9 cellular contexts compared by ENCODE assay signal in the genomic region with DNA sequence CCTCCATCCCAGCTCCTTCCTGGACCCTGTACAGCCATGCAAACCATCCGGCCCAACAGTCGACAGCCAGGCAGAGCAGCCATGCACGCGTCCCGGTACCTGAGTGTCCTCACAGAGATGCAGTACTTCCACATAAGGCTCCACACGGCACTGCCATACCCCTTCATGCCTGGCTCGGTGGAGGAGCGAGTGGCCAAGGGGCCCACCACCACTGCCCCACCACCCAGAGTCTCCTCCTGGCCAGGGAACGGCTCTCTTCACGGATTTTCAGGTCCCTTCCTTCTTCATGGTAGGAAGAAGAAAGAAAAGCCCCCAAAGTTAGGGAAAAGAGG. TPM values are rescaled to one million over a fixed set of nuclear protein-coding genes. Genes with fewer than 3 reads are reported as not detected.
A peak's percentile ranks its signal among the peaks of the same experiment; 100 is the strongest.
DNase-seq lines count a peak whose midpoint lies in the region; ATAC-seq and TF ChIP-seq lines count a peak whose summit lies in the region.
"Had no signal": no experiment of that assay in that cellular context is flagged by ENCODE, and none has a peak within 500 bp of the region (broad histone marks: within the 10 kb centered on the region; RNA-seq: fewer than 3 reads in every experiment).

No MANE protein-coding gene starts in this region.

- TF ChIP-seq CTCF in DND-41 (IDR thresholded peaks at IDR 0.05; ENCODE audit: borderline replicate concordance, extremely low read depth, low read length, poor library complexity, severe bottlenecking): no peak
- no peak for TF ChIP-seq CTCF in Peyer's patch (IDR thresholded peaks at IDR 0.05)
- TF ChIP-seq CTCF in esophagus muscularis mucosa (IDR thresholded peaks at IDR 0.05): no peak
- no peak for TF ChIP-seq CTCF in gastrocnemius medialis (IDR thresholded peaks at IDR 0.05 in 4 of 5, conservative IDR thresholded peaks at IDR 0.05 in 1 of 5)

- H3K27me3 ChIP-seq in DND-41 (ENCODE audit: insufficient read depth, low read length, poor library complexity) (no peaks in the 10 kb centered on the region), Peyer's patch (no peaks in the 10 kb centered on the region), esophagus muscularis mucosa (no peaks in the 10 kb centered on the region), gastrocnemius medialis (no peaks in the 10 kb centered on the region)

- H3K4me3 Mint-ChIP-seq in activated CD4-positive, alpha-beta memory T cell treated with anti-CD3 and anti-CD28 coated beads, Interleukin-2, amount 10 ng/mL, durations not matched to agents 7 days and 5 days: no peak overlapping the region

- peaks cover 11% of the 10 kb centered on the region for H3K4me1 Mint-ChIP-seq in activated CD4-positive, alpha-beta memory T cell treated with anti-CD3 and anti-CD28 coated beads, Interleukin-2, amount 10 ng/mL, durations not matched to agents 7 days and 5 days

- whole genome bisulfite sequencing in esophagus muscularis mucosa: 83% methylated on average over 2 of the region's 10 CpGs

- peaks cover 2% of the 10 kb centered on the region for H3K27me3 Mint-ChIP-seq in activated CD4-positive, alpha-beta memory T cell treated with anti-CD3 and anti-CD28 coated beads, Interleukin-2, amount 10 ng/mL, durations not matched to agents 7 days and 5 days

- no peak for ATAC-seq in DND-41 (ENCODE audit: insufficient read depth, low read depth)
- no peak for ATAC-seq in gastrocnemius medialis
- ATAC-seq in GM19455 (IDR thresholded peaks at IDR 0.05; ENCODE audit: unreplicated experiment): no peak

- no peak overlapping the region for H3K4me2 ChIP-seq in DND-41 (ENCODE audit: insufficient read depth, low read length)

- H3K9me3 Mint-ChIP-seq in activated CD4-positive, alpha-beta memory T cell treated with anti-CD3 and anti-CD28 coated beads, Interleukin-2, amount 10 ng/mL, durations not matched to agents 7 days and 5 days: no peaks in the 10 kb centered on the region

- H3K36me3 ChIP-seq in DND-41 (ENCODE audit: insufficient read depth, low read length) (no peaks in the 10 kb centered on the region), Peyer's patch (no peaks in the 10 kb centered on the region), esophagus muscularis mucosa (no peaks in the 10 kb centered on the region), gastrocnemius medialis (no peaks in the 10 kb centered on the region)

- H3K4me1 ChIP-seq in DND-41 (ENCODE audit: insufficient read depth, low read length) (peaks cover 25% of the 10 kb centered on the region), Peyer's patch (peaks cover 0 to 14% (median 11%) of the 10 kb centered on the region in 4 donors), esophagus muscularis mucosa (peaks cover 50 to 70% (median 63%) of the 10 kb centered on the region in 4 donors), gastrocnemius medialis (peaks cover 36 to 59% of the 10 kb centered on the region in 2 donors)

- H3K9me3 ChIP-seq in DND-41 (ENCODE audit: insufficient read depth, low read length, severe bottlenecking) (no peaks in the 10 kb centered on the region), Peyer's patch (no peaks in the 10 kb centered on the region), esophagus muscularis mucosa (no peaks in the 10 kb centered on the region), gastrocnemius medialis (no peaks in the 10 kb centered on the region)

- no peaks in the 10 kb centered on the region for H3K79me2 ChIP-seq in DND-41 (ENCODE audit: insufficient read depth, low read length)

- H4K20me1 ChIP-seq in DND-41 (ENCODE audit: insufficient read depth, low read length): no peaks in the 10 kb centered on the region

- H3K36me3 Mint-ChIP-seq in activated CD4-positive, alpha-beta memory T cell treated with anti-CD3 and anti-CD28 coated beads, Interleukin-2, amount 10 ng/mL, durations not matched to agents 7 days and 5 days (ENCODE audit: low read depth): no peaks in the 10 kb centered on the region

- no peak for TF ChIP-seq POLR2A in Peyer's patch (IDR thresholded peaks at IDR 0.05)
- no peak for TF ChIP-seq POLR2A in esophagus muscularis mucosa (IDR thresholded peaks at IDR 0.05; ENCODE audit: low read depth)
- TF ChIP-seq POLR2A in gastrocnemius medialis (IDR thresholded peaks at IDR 0.05): no peak

- no peak for TF ChIP-seq EP300 in esophagus muscularis mucosa (IDR thresholded peaks at IDR 0.05)

- H3K9ac ChIP-seq in DND-41 (ENCODE audit: low read depth, low read length): no peak overlapping the region

- DNase-seq in DND-41: no peak
- DNase-seq in Peyer's patch: no peak
- DNase-seq in esophagus muscularis mucosa (ENCODE audit: extremely low spot score): no peak
- DNase-seq in gastrocnemius medialis: no peak
- DNase-seq in DMS53 (lab: John Stamatoyannopoulos, UW): no peak
- no peak for DNase-seq in activated CD4-positive, alpha-beta memory T cell treated with anti-CD3 and anti-CD28 coated beads, Interleukin-2, amount 10 ng/mL, durations not matched to agents 7 days and 5 days
- DNase-seq in AG20443 (ENCODE audit: low spot score): no peak
- DNase-seq: activated effector memory CD4-positive, alpha-beta T cell treated with Interleukin-2 at 50 U/mL for 16 hours had no signal

- in situ Hi-C loops in gastrocnemius medialis (cut with MboI; ENCODE audit: low sequenced_read_pairs in 4 of 4): no loop called here

- H3K4me3 ChIP-seq in DND-41 (ENCODE audit: low read depth in 1 of 2, low read length in 2 of 2) (no peak overlapping the region), Peyer's patch (peak overlapping the region in 3 of 4 donors; percentile 0 to 54 (median 31)), esophagus muscularis mucosa (peak overlapping the region; percentile 22 to 39 (median 26)), gastrocnemius medialis (peak overlapping the region in 3 of 4 donors; percentile 17 to 23 (median 19))

- no peak overlapping the region for H3K27ac Mint-ChIP-seq in activated CD4-positive, alpha-beta memory T cell treated with anti-CD3 and anti-CD28 coated beads, Interleukin-2, amount 10 ng/mL, durations not matched to agents 7 days and 5 days

- POLR2A ChIA-PET in activated CD4-positive, alpha-beta memory T cell treated with anti-CD3 and anti-CD28 coated beads, Interleukin-2, amount 10 ng/mL, durations not matched to agents 7 days and 5 days (lab: Charles Lee): interaction anchor here (1.1 kb wide), 1 partner anchor 9 kb away, joined by 3 read pairs; no protein-coding TSS in a partner anchor

- no peak overlapping the region for H2AFZ ChIP-seq in DND-41 (ENCODE audit: low read depth, low read length)

- CTCF ChIA-PET in activated CD4-positive, alpha-beta memory T cell treated with anti-CD3 and anti-CD28 coated beads, Interleukin-2, amount 10 ng/mL, durations not matched to agents 7 days and 5 days (lab: Charles Lee): no interaction called here

- intact Hi-C loops in esophagus muscularis mucosa (cut with DNase I): no loop called here
- intact Hi-C loops in gastrocnemius medialis (cut with DNase I; ENCODE audit: low total_unique reads): no loop called here

- peak overlapping the region; percentile 24; the same call in 1 of the 2 replicates for H3K27ac ChIP-seq in DND-41 (ENCODE audit: low read length)
- H3K27ac ChIP-seq in Peyer's patch: peak overlapping the region in 2 of 4 donors; percentile 37 to 95
- H3K27ac ChIP-seq in esophagus muscularis mucosa (replicated peaks in 1 of 4): peak overlapping the region; percentile 37 to 58 (median 49)
- H3K27ac ChIP-seq in gastrocnemius medialis: peak overlapping the region; percentile 52 to 68 (median 59)

RNA-seq across cellular contexts. Expression of gene IQSEC1, which starts 51.3 kb away (rescaled TPM):
- total RNA-seq in Peyer's patch (10 to 100 TPM; 13.7 to 59.4 (median 35.5) TPM), esophagus muscularis mucosa (10 to 100 TPM; 56.1 to 99.5 (median 78.2) TPM), gastrocnemius medialis (10 to 100 TPM; 15.2 to 31.3 (median 28.0) TPM)
- total RNA-seq in activated CD4-positive, alpha-beta memory T cell treated with anti-CD3 and anti-CD28 coated beads, Interleukin-2, amount 10 ng/mL, durations not matched to agents 7 days and 5 days: 100 to 1,000 TPM in 1 of 2 experiments, 10 to 100 TPM in 1; 99.8 to 100 TPM

Comparison
In these comparisons a context has a peak if more than half of its experiments do, and no peak if none do; other contexts are left out.
1. H3K4me3 ChIP-seq: peak in Peyer's patch (3 of 4), esophagus muscularis mucosa (4 of 4) and gastrocnemius medialis (3 of 4); none in DND-41 (0 of 2).